ENCODE assay signal across 9 cellular contexts in genomic region chr9:91949293-91949945, GRCh38. TPM values are rescaled to one million over a fixed set of nuclear protein-coding genes. Genes with fewer than 3 reads are reported as not detected.
A peak's percentile ranks its signal among the peaks of the same experiment; 100 is the strongest.
DNase-seq lines count a peak whose midpoint lies in the region; TF ChIP-seq lines count a peak whose summit lies in the region.
"Had no signal": no experiment of that assay in that cellular context is flagged by ENCODE, and none has a peak within 500 bp of the region (broad histone marks: within the 10 kb centered on the region; RNA-seq: fewer than 3 reads in every experiment).

No MANE protein-coding gene starts in this region.

- H3K36me3 ChIP-seq in BLaER1 (no peaks in the 10 kb centered on the region), endodermal cell (ENCODE audit: control insufficient read depth, insufficient read depth, low read length) (peaks cover 12% of the 10 kb centered on the region)

- H3K27me3 ChIP-seq in BLaER1 (peaks cover 76% of the 10 kb centered on the region), endodermal cell (ENCODE audit: control insufficient read depth, insufficient read depth, low read length, poor library complexity, severe bottlenecking) (no peaks in the 10 kb centered on the region)

- H3K27me3 Mint-ChIP-seq in endodermal cell (ENCODE audit: insufficient read depth): no peaks in the 10 kb centered on the region
- peaks cover 56% of the 10 kb centered on the region for H3K27me3 Mint-ChIP-seq in nephron (ENCODE audit: low read depth)

- no peak for DNase-seq in LNCaP clone FGC (ENCODE audit: low read depth)
- peak; percentile 77 for DNase-seq in endodermal cell
- no peak for DNase-seq in GDM1 (lab: John Stamatoyannopoulos, UW)
- no peak for DNase-seq in NCI-H187 (lab: John Stamatoyannopoulos, UW)
- DNase-seq in cortex of kidney (lab: John Stamatoyannopoulos, UW): no peak
- DNase-seq in GF-D8 (lab: John Stamatoyannopoulos, UW): no peak

- H3K4me1 ChIP-seq in BLaER1 (peaks cover 22% of the 10 kb centered on the region), endodermal cell (ENCODE audit: control insufficient read depth, insufficient read depth, low read length) (peaks cover 7% of the 10 kb centered on the region)

- H3K4me2 ChIP-seq in BLaER1: peak overlapping the region; percentile 97

- H3K4me3 ChIP-seq in BLaER1 (peak overlapping the region; percentile 70), LNCaP clone FGC (ENCODE audit: low read depth, low read length) (peak overlapping the region; percentile 51), endodermal cell (ENCODE audit: low read length) (peak overlapping the region; percentile 97)

- no peak overlapping the region for H3K27ac Mint-ChIP-seq in endodermal cell
- H3K27ac Mint-ChIP-seq in nephron: peak overlapping the region in 1 of 3 experiments; percentile 31
- H3K27ac Mint-ChIP-seq: memory B cell had no signal

- H3K4me3 Mint-ChIP-seq in endodermal cell (peak overlapping the region; percentile 88), nephron (peak overlapping the region; percentile 89 to 96 (median 95))

- H3K27ac ChIP-seq in BLaER1 (no peak overlapping the region), endodermal cell (ENCODE audit: low read depth, low read length) (no peak overlapping the region)

- H3K9me3 Mint-ChIP-seq in endodermal cell (peaks cover 3% of the 10 kb centered on the region), nephron (peaks cover 2% of the 10 kb centered on the region)

- H3K9ac ChIP-seq in BLaER1 (no peak overlapping the region), endodermal cell (ENCODE audit: extremely low read depth, low read length, poor library complexity, severe bottlenecking) (peak overlapping the region; percentile 87)

- H3K36me3 Mint-ChIP-seq in endodermal cell (ENCODE audit: low read depth) (peaks cover 4% of the 10 kb centered on the region), nephron (ENCODE audit: low read depth) (no peaks in the 10 kb centered on the region)

- no peaks in the 10 kb centered on the region for H3K9me3 ChIP-seq in BLaER1
- H3K9me3 ChIP-seq in endodermal cell (ENCODE audit: control insufficient read depth, low read length): peaks cover 5% of the 10 kb centered on the region

- 0% methylated on average over 2 to 72 of the region's 72 CpGs for WGBS in endodermal cell (ENCODE audit: insufficient coverage in 1 of 2, insufficient read length in 1 of 2), 2 experiments

- peaks cover 20% of the 10 kb centered on the region for H4K20me1 ChIP-seq in BLaER1

- TF ChIP-seq CTCF in LNCaP clone FGC (IDR thresholded peaks at IDR 0.05; ENCODE audit: control insufficient read depth, extremely low read depth, insufficient read depth): no peak
- TF ChIP-seq CTCF in endodermal cell (conservative IDR thresholded peaks at IDR 0.05): no peak
- no peak for TF ChIP-seq CTCF in nephron (IDR thresholded peaks at IDR 0.05; ENCODE audit: unreplicated experiment in 3 of 3)

- peaks cover 68% of the 10 kb centered on the region for H3K4me1 Mint-ChIP-seq in endodermal cell
- peaks cover 52% of the 10 kb centered on the region for H3K4me1 Mint-ChIP-seq in nephron

RNA-seq across cellular contexts. Expression of gene ROR2, which starts 0.6 kb away (rescaled TPM):
- total RNA-seq in endodermal cell: 100 to 1,000 TPM; 104 to 160 TPM
- 39.8 TPM for polyA plus RNA-seq in endodermal cell (2013, experiment 1 of 2)
- polyA plus RNA-seq in endodermal cell (2013, experiment 2 of 2): 40.9 TPM
